22 cellular contexts compared by ENCODE assay signal in genomic region chr1:182357913-182358312, GRCh38. TPM values are rescaled to one million over a fixed set of nuclear protein-coding genes. Genes with fewer than 3 reads are reported as not detected.
DNase-seq lines count a peak whose midpoint lies in the region; ATAC-seq lines count a peak whose summit lies in the region.
"Had no signal": no experiment of that assay in that cellular context is flagged by ENCODE, and none has a peak within 500 bp of the region (broad histone marks: within the 10 kb centered on the region; RNA-seq: fewer than 3 reads in every experiment).

No MANE protein-coding gene starts in this region.

- peak overlapping the region; percentile 21 for H3K4me2 ChIP-seq in neuronal stem cell (ENCODE audit: insufficient read depth, low read length, poor library complexity, severe bottlenecking)

- H3K14ac ChIP-seq in neuronal stem cell (ENCODE audit: low read length) = no peak overlapping the region

- DNase-seq in G401 (ENCODE audit: low spot score) (peak; percentile 51), NCI-H2029 (lab: John Stamatoyannopoulos, UW) (peak; percentile 12), NCI-H748 treated with DMSO at 0.1 percent for 48 hours (lab: John Stamatoyannopoulos, UW) (peak; percentile 8), neuronal stem cell (ENCODE audit: low spot score) (no peak), SKM-1 treated with dmso at 0.1 percent for 144 hours (lab: John Stamatoyannopoulos, UW; ENCODE audit: unreplicated experiment) (no peak)
- no peak for DNase-seq in activated T-cell treated with anti-CD3 and anti-CD28 coated beads, Interleukin-2, amount 50 U/mL, for 24 hours
- DNase-seq: activated CD4-positive, CD25-positive, alpha-beta regulatory T cell treated with anti-CD3 and anti-CD28 coated beads, Interleukin-2, amount 50 U/mL, for 72 hours; activated CD8-positive, alpha-beta memory T cell treated with anti-CD3 and anti-CD28 coated beads, Interleukin-2, amount 10 ng/mL, durations not matched to agents 7 days and 5 days; activated effector memory CD4-positive, alpha-beta T cell treated with anti-CD3 and anti-CD28 coated beads, Interleukin-2, amount 50 U/mL, for 16 hours; amniotic stem cell; endodermal cell; HFFc6; hypothalamus; kidney glomerular epithelial cell; midbrain; nucleus accumbens; testis had no signal

- no peak overlapping the region for H2BK12ac ChIP-seq in neuronal stem cell (ENCODE audit: low read length)

- H3K36me3 Mint-ChIP-seq in activated T-cell treated with anti-CD3 and anti-CD28 coated beads, Interleukin-2, amount 50 U/mL, for 24 hours (ENCODE audit: low read depth) = no peaks in the 10 kb centered on the region
- H3K36me3 Mint-ChIP-seq: activated CD8-positive, alpha-beta memory T cell treated with anti-CD3 and anti-CD28 coated beads, Interleukin-2, amount 10 ng/mL, durations not matched to agents 7 days and 5 days had no signal

- peak overlapping the region; percentile 47 for H2AK5ac ChIP-seq in neuronal stem cell (ENCODE audit: low read depth, low read length)

- H3K23ac ChIP-seq in neuronal stem cell (ENCODE audit: low read depth, low read length, poor library complexity) = no peak overlapping the region

- H3K4me3 Mint-ChIP-seq in activated T-cell treated with anti-CD3 and anti-CD28 coated beads, Interleukin-2, amount 50 U/mL, for 24 hours = no peak overlapping the region
- H3K4me3 Mint-ChIP-seq: activated CD8-positive, alpha-beta memory T cell treated with anti-CD3 and anti-CD28 coated beads, Interleukin-2, amount 10 ng/mL, durations not matched to agents 7 days and 5 days; central memory CD8-positive, alpha-beta T cell; endodermal cell; HFFc6; T-helper 2 cell treated with Interferon-gamma antibody and Interleukin-4, amounts not matched to agents 5 μg/mL and 100 μg/mL, for 36 hours had no signal

- no CpG with 5 or more reads among the region's 4 CpGs for WGBS in neuronal stem cell (ENCODE audit: extremely low coverage in 2 of 2, insufficient read length in 2 of 2, insufficient replicate concordance in 1 of 2), 2 donors

- no peak for ATAC-seq in GM21526 (IDR thresholded peaks at IDR 0.05; ENCODE audit: low FRiP score, unreplicated experiment)
- ATAC-seq: activated CD8-positive, alpha-beta memory T cell treated with anti-CD3 and anti-CD28 coated beads, Interleukin-2, amount 10 ng/mL, durations not matched to agents 7 days and 5 days had no signal

- peaks cover 27 to 32% of the 10 kb centered on the region in 2 donors for H3K4me1 ChIP-seq in neuronal stem cell (ENCODE audit: control insufficient read depth in 2 of 2, insufficient read depth in 1 of 2, low read depth in 1 of 2, low read length in 2 of 2)
- H3K4me1 ChIP-seq: SJSA1, testis had no signal

- H3K4me3 ChIP-seq in neuronal stem cell (ENCODE audit: low read length in 2 of 2) = no peak overlapping the region
- H3K4me3 ChIP-seq: SJSA1, skin epidermis, testis had no signal

- peak overlapping the region; percentile 12 for H2BK15ac ChIP-seq in neuronal stem cell (ENCODE audit: low read length)

- no peak overlapping the region for H3K27ac Mint-ChIP-seq in activated T-cell treated with anti-CD3 and anti-CD28 coated beads, Interleukin-2, amount 50 U/mL, for 24 hours
- H3K27ac Mint-ChIP-seq: activated CD8-positive, alpha-beta memory T cell treated with anti-CD3 and anti-CD28 coated beads, Interleukin-2, amount 10 ng/mL, durations not matched to agents 7 days and 5 days; endodermal cell; HFFc6; T-helper 2 cell treated with Interferon-gamma antibody and Interleukin-4, amounts not matched to agents 5 μg/mL and 100 μg/mL, for 36 hours had no signal

- H2AFZ ChIP-seq in neuronal stem cell (ENCODE audit: low read length) = no peak overlapping the region

- no peak overlapping the region for H2BK120ac ChIP-seq in neuronal stem cell (ENCODE audit: low read depth, low read length)

- H3K79me1 ChIP-seq in neuronal stem cell (ENCODE audit: low read depth, low read length) = no peaks in the 10 kb centered on the region

- no peak overlapping the region for H3K9ac ChIP-seq in neuronal stem cell (ENCODE audit: low read depth, low read length, poor library complexity)

- no peak overlapping the region for H3K4ac ChIP-seq in neuronal stem cell (ENCODE audit: low read length)

- H3K4me1 Mint-ChIP-seq in activated T-cell treated with anti-CD3 and anti-CD28 coated beads, Interleukin-2, amount 50 U/mL, for 24 hours (ENCODE audit: low read depth) = no peaks in the 10 kb centered on the region
- H3K4me1 Mint-ChIP-seq: activated CD8-positive, alpha-beta memory T cell treated with anti-CD3 and anti-CD28 coated beads, Interleukin-2, amount 10 ng/mL, durations not matched to agents 7 days and 5 days; central memory CD8-positive, alpha-beta T cell had no signal

- H3K9me3 ChIP-seq in neuronal stem cell (replicated peaks in 1 of 2; ENCODE audit: control insufficient read depth in 2 of 2, insufficient read depth in 1 of 2, low read depth in 1 of 2, low read length in 2 of 2) = no peaks in the 10 kb centered on the region
- H3K9me3 ChIP-seq: SJSA1, testis had no signal

- H3K36me3 ChIP-seq in neuronal stem cell (replicated peaks in 1 of 2; ENCODE audit: control insufficient read depth in 2 of 2, insufficient read depth in 2 of 2, low read length in 2 of 2) = no peaks in the 10 kb centered on the region
- H3K36me3 ChIP-seq: SJSA1 had no signal

- H4K91ac ChIP-seq in neuronal stem cell (ENCODE audit: low read depth, low read length, poor library complexity) = no peak overlapping the region

- no peaks in the 10 kb centered on the region for H3K27me3 Mint-ChIP-seq in activated T-cell treated with anti-CD3 and anti-CD28 coated beads, Interleukin-2, amount 50 U/mL, for 24 hours
- H3K27me3 Mint-ChIP-seq: central memory CD8-positive, alpha-beta T cell had no signal

- in situ Hi-C loops in G401 (cut with HindIII; ENCODE audit: low sequenced_read_pairs) = no loop called here

- no peak overlapping the region for H4K8ac ChIP-seq in neuronal stem cell (ENCODE audit: low read depth, low read length)

- H3K9me3 Mint-ChIP-seq in activated T-cell treated with anti-CD3 and anti-CD28 coated beads, Interleukin-2, amount 50 U/mL, for 24 hours = no peaks in the 10 kb centered on the region
- H3K9me3 Mint-ChIP-seq: central memory CD8-positive, alpha-beta T cell; endodermal cell; HFFc6; T-helper 2 cell treated with Interferon-gamma antibody and Interleukin-4, amounts not matched to agents 5 μg/mL and 100 μg/mL, for 36 hours had no signal

- peak overlapping the region; percentile 57 for H2BK5ac ChIP-seq in neuronal stem cell (ENCODE audit: low read length)

- H3K27ac ChIP-seq in neuronal stem cell (replicated peaks; ENCODE audit: low read length) = peak overlapping the region; percentile 84
- H3K27ac ChIP-seq: SJSA1, skin epidermis, testis had no signal

- H3K27me3 ChIP-seq in neuronal stem cell (ENCODE audit: control insufficient read depth in 3 of 3, insufficient read depth in 3 of 3, low read depth in 1 of 3, low read length in 3 of 3) = no peaks in the 10 kb centered on the region
- H3K27me3 ChIP-seq: SJSA1, testis had no signal

- H3K18ac ChIP-seq in neuronal stem cell (ENCODE audit: low read length) = peak overlapping the region; percentile 24

RNA-seq across cellular contexts. Expression of gene GLUL, which starts 33.7 kb away (rescaled TPM):
- total RNA-seq in G401 (2014; rRNA removed; shearing (Covaris generic)) = 862 and 1,000 TPM in 2 replicates
- 426 TPM for polyA plus RNA-seq in neuronal stem cell (2013, experiment 1 of 2)
- polyA plus RNA-seq in neuronal stem cell (2013, experiment 2 of 2) = 444 TPM

RNA-seq across cellular contexts. Expression of gene TEDDM1, which starts 42.6 kb away (rescaled TPM):
- total RNA-seq in G401 (2014; rRNA removed; shearing (Covaris generic)) = not detected in 2 replicates
- polyA plus RNA-seq in neuronal stem cell (2013, experiment 1 of 2) = not detected
- polyA plus RNA-seq in neuronal stem cell (2013, experiment 2 of 2) = not detected
- total RNA-seq: activated CD8-positive, alpha-beta memory T cell treated with anti-CD3 and anti-CD28 coated beads, Interleukin-2, amount 10 ng/mL, durations not matched to agents 7 days and 5 days; endodermal cell; HFFc6; SJSA1; testis had no signal

Comparison
In these comparisons a context has a peak if more than half of its experiments do, and no peak if none do; other contexts are left out.
1. DNase-seq: peak in G401 (single experiment), NCI-H2029 (single experiment) and NCI-H748 treated with DMSO at 0.1 percent for 48 hours (single experiment); none in neuronal stem cell (single experiment), SKM-1 treated with dmso at 0.1 percent for 144 hours (single experiment) and activated T-cell treated with anti-CD3 and anti-CD28 coated beads, Interleukin-2, amount 50 U/mL, for 24 hours (single experiment).